Comparison of ENCODE assay signal across 7 cellular contexts in genomic region chr22:47653921-47654320, GRCh38.
"Had no signal": no experiment of that assay in that cellular context is flagged by ENCODE, and none has a peak within 500 bp of the region (broad histone marks: within the 10 kb centered on the region; RNA-seq: fewer than 3 reads in every experiment).

No MANE protein-coding gene starts in this region.

- H3K4me2 ChIP-seq: GM23338 had no signal

- H3K4me3 ChIP-seq: GM23338, HAP-1, K562 had no signal

- H3K9me3 ChIP-seq: HAP-1 had no signal

- H3K27ac Mint-ChIP-seq: GM23338, HFFc6 had no signal

- H3K4me1 Mint-ChIP-seq: GM23338 had no signal

- H2AFZ ChIP-seq: GM23338 had no signal

- ATAC-seq: GM23338, HCT116, K562 had no signal

- H3K4me3 Mint-ChIP-seq: GM23338, HFFc6 had no signal

- DNase-seq: HFFc6, IMR-90, KG1 had no signal

- H3K4me1 ChIP-seq: HAP-1 had no signal

- H3K36me3 ChIP-seq: HAP-1 had no signal
